ENCODE assay signal across 1 cellular context in the genomic region with DNA sequence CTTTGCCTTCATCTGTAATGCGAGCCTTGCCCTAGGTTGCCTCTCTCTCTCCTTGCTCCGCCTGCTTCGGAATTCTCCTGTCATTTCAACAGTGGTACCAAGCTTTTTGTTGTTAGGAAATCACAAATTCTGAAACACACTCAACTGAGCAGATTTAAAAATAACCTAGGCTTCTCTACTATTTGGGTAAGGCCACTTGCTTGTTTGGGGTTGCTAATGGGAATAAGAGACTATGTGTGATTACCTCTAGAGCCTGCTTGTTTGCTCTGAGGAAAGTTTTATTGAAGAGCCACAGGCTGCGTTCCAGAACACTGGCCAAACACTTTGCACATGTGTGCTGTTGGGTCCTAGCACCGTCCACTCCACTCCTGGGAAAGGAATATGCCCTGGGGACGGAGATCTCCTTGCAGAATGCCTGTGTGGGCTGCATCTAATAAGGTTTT.
TF ChIP-seq lines count a peak whose summit lies in the region.

No MANE protein-coding gene starts in this region.

TF ChIP-seq in liver, 16 proteins besides CTCF, POLR2A, EP300 and RAD21 (continued from another document):
- no peak for TF ChIP-seq HNF4G (IDR thresholded peaks at IDR 0.05)
